8 cellular contexts compared by ENCODE assay signal in the genomic region with DNA sequence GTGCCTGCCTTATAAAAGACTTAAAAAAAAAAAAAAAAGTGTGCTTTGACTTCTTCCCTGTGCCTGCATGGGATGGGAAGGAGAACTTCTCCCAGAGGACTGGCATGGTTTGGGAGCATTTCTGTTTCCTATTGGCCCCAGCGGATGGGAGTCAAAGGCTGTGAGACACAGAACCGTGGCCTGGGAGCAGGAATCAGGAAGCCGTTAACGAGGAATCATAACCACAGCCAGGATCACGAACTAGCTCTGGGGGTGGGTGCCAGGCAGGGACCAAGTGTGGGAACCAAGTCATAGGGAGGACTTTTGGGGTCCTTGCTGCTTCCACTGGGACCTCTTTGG. TPM values are rescaled to one million over a fixed set of nuclear protein-coding genes. Genes with fewer than 3 reads are reported as not detected.
DNase-seq lines count a peak whose midpoint lies in the region; ATAC-seq and TF ChIP-seq lines count a peak whose summit lies in the region.

No MANE protein-coding gene starts in this region.

- 0 out of 2 replicates have a peak, but pooled peaks cover 7% of the 10 kb centered on the region for H3F3A ChIP-seq in MM.1S (ENCODE audit: insufficient read depth, low read length)

- DNase-seq in BE2C (peak; percentile 40), RWPE1 (ENCODE audit: low spot score) (peak; percentile 22), fibroblast of pulmonary artery (ENCODE audit: low read depth) (peak; percentile 45), NCI-H2171 (lab: John Stamatoyannopoulos, UW) (no peak), NCI-H446 treated with DMSO at 0.1 percent for 48 hours (lab: John Stamatoyannopoulos, UW) (no peak), MM.1S (no peak)

- POLR2A ChIA-PET in RWPE1 (lab: Yijun Ruan, JAX; ENCODE audit: low non-redundant PET) = no interaction called here

- TF ChIP-seq CTCF in BE2C (IDR thresholded peaks at IDR 0.05; ENCODE audit: low read depth, low read length) (no peak), RWPE1 (conservative IDR thresholded peaks at IDR 0.05; ENCODE audit: low read depth) (no peak), fibroblast of pulmonary artery (IDR thresholded peaks at IDR 0.05; ENCODE audit: low read length, missing control alignments) (no peak), MM.1S (IDR thresholded peaks at IDR 0.05; ENCODE audit: low read length) (no peak)

- H3K9ac ChIP-seq in MM.1S (ENCODE audit: low read length) = no peak overlapping the region

- H3K27me3 ChIP-seq in BE2C (no peaks in the 10 kb centered on the region), neuron (ENCODE audit: insufficient read depth, low read length) (no peaks in the 10 kb centered on the region), MM.1S (replicated peaks; ENCODE audit: insufficient read depth, low read length) (no peaks in the 10 kb centered on the region)

- no peaks in the 10 kb centered on the region for H4K20me1 ChIP-seq in MM.1S (ENCODE audit: insufficient read depth, low read length)

- H3K27ac ChIP-seq in RWPE1 = peak overlapping the region; percentile 96
- H3K27ac ChIP-seq in MM.1S (ENCODE audit: low read length) = no peak overlapping the region

- H2AFZ ChIP-seq in neuron (ENCODE audit: low read depth, low read length) (peak overlapping the region; percentile 0), MM.1S (ENCODE audit: low read length) (no peak overlapping the region)

- H3K9me3 ChIP-seq in BE2C = no peaks in the 10 kb centered on the region
- H3K9me3 ChIP-seq in neuron (ENCODE audit: low read length) = no peaks in the 10 kb centered on the region
- no peaks in the 10 kb centered on the region for H3K9me3 ChIP-seq in MM.1S (replicated peaks; ENCODE audit: insufficient read depth, low read length)

- H3K4me2 ChIP-seq in MM.1S (ENCODE audit: low read depth, low read length) = no peak overlapping the region

- no peaks in the 10 kb centered on the region for H3K79me2 ChIP-seq in MM.1S (ENCODE audit: low read length)

- H3K4me1 ChIP-seq in BE2C (peaks cover 17% of the 10 kb centered on the region), neuron (ENCODE audit: insufficient read depth, low read length) (peaks cover 28% of the 10 kb centered on the region), MM.1S (ENCODE audit: low read length) (peaks cover 8% of the 10 kb centered on the region; the same call in 1 of the 2 replicates)

- CTCF ChIA-PET in RWPE1 (lab: Yijun Ruan, JAX) = no interaction called here

- H3K4me3 ChIP-seq in BE2C (ENCODE audit: low read depth, low read length) (peak overlapping the region; percentile 68), fibroblast of pulmonary artery (replicated peaks; ENCODE audit: low read depth, low read length) (peak overlapping the region; percentile 64), neuron (ENCODE audit: low read length) (peak overlapping the region; percentile 74), MM.1S (ENCODE audit: low read length) (no peak overlapping the region)

- no peaks in the 10 kb centered on the region for H3K36me3 ChIP-seq in BE2C
- H3K36me3 ChIP-seq in neuron (ENCODE audit: insufficient read depth, low read length) = peaks cover 10% of the 10 kb centered on the region
- H3K36me3 ChIP-seq in MM.1S (replicated peaks; ENCODE audit: insufficient read depth, low read length) = no peaks in the 10 kb centered on the region

- no peaks in the 10 kb centered on the region for H3K9me2 ChIP-seq in MM.1S (replicated peaks; ENCODE audit: insufficient read depth, low read length)

- no peak for ATAC-seq in HG02840 (IDR thresholded peaks at IDR 0.05; ENCODE audit: low FRiP score, unreplicated experiment)

RNA-seq across cellular contexts. Expression of a gene that starts 0.5 kb away (rescaled TPM):
- 9.3 TPM for polyA plus RNA-seq in BE2C (2012; ENCODE audit: insufficient read depth, insufficient read length, low read depth)

RNA-seq across cellular contexts. Expression of a gene that starts 24.8 kb away (rescaled TPM):
- 1.7 TPM for polyA plus RNA-seq in BE2C (2012; ENCODE audit: insufficient read depth, insufficient read length, low read depth)

RNA-seq across cellular contexts. Expression of a gene that starts 37.8 kb away (rescaled TPM):
- 1.8 TPM for polyA plus RNA-seq in BE2C (2012; ENCODE audit: insufficient read depth, insufficient read length, low read depth)

RNA-seq across cellular contexts. Expression of a gene that starts 56.5 kb away (rescaled TPM):
- 9.8 TPM for polyA plus RNA-seq in BE2C (2012; ENCODE audit: insufficient read depth, insufficient read length, low read depth)

Comparison
In these comparisons a context has a peak if more than half of its experiments do, and no peak if none do; other contexts are left out.
1. DNase-seq: peak in BE2C (single experiment), RWPE1 (single experiment) and fibroblast of pulmonary artery (single experiment); none in NCI-H2171 (single experiment), NCI-H446 treated with DMSO at 0.1 percent for 48 hours (single experiment) and MM.1S (single experiment).